Comparison of ENCODE assay signal across 1 cellular context in the genomic region with DNA sequence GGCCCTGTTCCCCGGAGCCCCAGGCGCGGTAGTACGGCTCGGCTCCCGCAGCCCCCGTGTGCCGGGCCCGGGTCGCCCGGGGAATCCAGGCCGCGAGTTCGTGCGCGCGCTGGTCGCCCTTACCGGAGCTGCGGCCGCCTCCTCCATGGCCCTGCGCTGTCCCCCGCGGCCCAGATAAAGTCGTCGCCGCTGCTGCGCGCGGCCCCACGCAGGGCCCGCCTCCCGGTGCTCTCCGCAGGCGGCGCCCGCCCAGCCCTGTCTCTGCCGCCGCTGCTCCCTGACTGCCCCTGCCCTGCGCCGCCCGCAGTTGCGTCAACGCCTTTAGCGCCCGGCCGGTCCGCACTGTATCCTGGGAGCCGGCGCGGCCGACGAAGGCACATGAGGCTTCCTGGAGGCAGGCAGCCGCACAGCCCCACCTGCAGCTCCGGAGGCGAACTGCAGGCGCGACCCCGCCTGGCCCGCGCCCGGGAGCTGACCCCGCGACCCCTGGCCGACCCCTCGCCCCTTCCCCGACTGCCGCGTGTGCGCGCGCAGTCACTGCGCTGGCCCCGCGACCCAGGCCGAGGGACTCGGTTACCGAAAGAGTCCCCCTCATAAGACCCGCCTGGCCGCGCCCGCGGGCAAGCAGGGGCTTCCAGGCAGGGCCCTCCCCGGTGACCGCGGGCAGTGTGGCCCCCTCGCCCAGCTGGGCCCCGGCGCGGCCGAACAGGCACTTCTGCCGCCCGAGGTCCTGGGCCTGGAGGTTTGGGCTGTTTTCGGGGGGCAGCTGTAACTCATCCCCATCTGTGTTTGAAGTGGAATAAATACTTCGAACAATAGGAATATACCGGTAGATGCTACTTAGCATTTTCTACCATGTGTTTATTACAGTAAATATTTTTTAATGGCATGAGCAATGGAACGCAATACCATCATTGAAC.
TF ChIP-seq lines count a peak whose summit lies in the region.

No MANE protein-coding gene starts in this region.

TF ChIP-seq in H1, 55 proteins besides CTCF, POLR2A, EP300 and RAD21 (continued from another document):
- TF ChIP-seq BCL11A (IDR thresholded peaks at IDR 0.05; ENCODE audit: low read depth in 2 of 2, low read length in 2 of 2): no peak
- TF ChIP-seq, protein P1, sequence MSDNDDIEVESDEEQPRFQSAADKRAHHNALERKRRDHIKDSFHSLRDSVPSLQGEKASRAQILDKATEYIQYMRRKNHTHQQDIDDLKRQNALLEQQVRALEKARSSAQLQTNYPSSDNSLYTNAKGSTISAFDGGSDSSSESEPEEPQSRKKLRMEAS (IDR thresholded peaks at IDR 0.05): peak; percentile 88
- no peak for TF ChIP-seq CTBP2 (IDR thresholded peaks at IDR 0.05; ENCODE audit: borderline replicate concordance, insufficient read depth, insufficient read length, low read length)
- TF ChIP-seq NANOG (IDR thresholded peaks at IDR 0.05; ENCODE audit: insufficient read depth, low read depth, low read length, poor library complexity, severe bottlenecking): no peak
- no peak; the same call in 1 of the 2 replicates for TF ChIP-seq RBBP5 (IDR thresholded peaks at IDR 0.05; ENCODE audit: borderline replicate concordance, low read depth, low read length)
- no peak for TF ChIP-seq SIRT6 (IDR thresholded peaks at IDR 0.05; ENCODE audit: low read length)
- TF ChIP-seq CREB1 (IDR thresholded peaks at IDR 0.05): peak; percentile 69
- TF ChIP-seq, protein P2, sequence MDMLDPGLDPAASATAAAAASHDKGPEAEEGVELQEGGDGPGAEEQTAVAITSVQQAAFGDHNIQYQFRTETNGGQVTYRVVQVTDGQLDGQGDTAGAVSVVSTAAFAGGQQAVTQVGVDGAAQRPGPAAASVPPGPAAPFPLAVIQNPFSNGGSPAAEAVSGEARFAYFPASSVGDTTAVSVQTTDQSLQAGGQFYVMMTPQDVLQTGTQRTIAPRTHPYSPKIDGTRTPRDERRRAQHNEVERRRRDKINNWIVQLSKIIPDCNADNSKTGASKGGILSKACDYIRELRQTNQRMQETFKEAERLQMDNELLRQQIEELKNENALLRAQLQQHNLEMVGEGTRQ (IDR thresholded peaks at IDR 0.05; ENCODE audit: low read length): no peak
- no peak for TF ChIP-seq GTF2F1 (IDR thresholded peaks at IDR 0.05; ENCODE audit: borderline replicate concordance, low read depth, low read length)
- no peak for TF ChIP-seq SUZ12 (IDR thresholded peaks at IDR 0.05; ENCODE audit: low read length)
- no peak for TF ChIP-seq RNF2 (IDR thresholded peaks at IDR 0.05; ENCODE audit: borderline replicate concordance, low read depth, low read length, missing control alignments, poor library complexity, severe bottlenecking)
- no peak for TF ChIP-seq TEAD4 (IDR thresholded peaks at IDR 0.05; ENCODE audit: low read depth, low read length)
- TF ChIP-seq, protein P3, sequence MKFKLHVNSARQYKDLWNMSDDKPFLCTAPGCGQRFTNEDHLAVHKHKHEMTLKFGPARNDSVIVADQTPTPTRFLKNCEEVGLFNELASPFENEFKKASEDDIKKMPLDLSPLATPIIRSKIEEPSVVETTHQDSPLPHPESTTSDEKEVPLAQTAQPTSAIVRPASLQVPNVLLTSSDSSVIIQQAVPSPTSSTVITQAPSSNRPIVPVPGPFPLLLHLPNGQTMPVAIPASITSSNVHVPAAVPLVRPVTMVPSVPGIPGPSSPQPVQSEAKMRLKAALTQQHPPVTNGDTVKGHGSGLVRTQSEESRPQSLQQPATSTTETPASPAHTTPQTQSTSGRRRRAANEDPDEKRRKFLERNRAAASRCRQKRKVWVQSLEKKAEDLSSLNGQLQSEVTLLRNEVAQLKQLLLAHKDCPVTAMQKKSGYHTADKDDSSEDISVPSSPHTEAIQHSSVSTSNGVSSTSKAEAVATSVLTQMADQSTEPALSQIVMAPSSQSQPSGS (IDR thresholded peaks at IDR 0.05; ENCODE audit: low read length): no peak
- peak; percentile 85 for TF ChIP-seq POLR2AphosphoS5 (IDR thresholded peaks at IDR 0.05; ENCODE audit: low read depth, low read length)
- no peak for TF ChIP-seq SIX5 (IDR thresholded peaks at IDR 0.05; ENCODE audit: low read depth, low read length)
- no peak; the same call in 1 of the 2 replicates for TF ChIP-seq NRF1 (IDR thresholded peaks at IDR 0.05; ENCODE audit: low read depth, low read length)
- TF ChIP-seq, protein P4, sequence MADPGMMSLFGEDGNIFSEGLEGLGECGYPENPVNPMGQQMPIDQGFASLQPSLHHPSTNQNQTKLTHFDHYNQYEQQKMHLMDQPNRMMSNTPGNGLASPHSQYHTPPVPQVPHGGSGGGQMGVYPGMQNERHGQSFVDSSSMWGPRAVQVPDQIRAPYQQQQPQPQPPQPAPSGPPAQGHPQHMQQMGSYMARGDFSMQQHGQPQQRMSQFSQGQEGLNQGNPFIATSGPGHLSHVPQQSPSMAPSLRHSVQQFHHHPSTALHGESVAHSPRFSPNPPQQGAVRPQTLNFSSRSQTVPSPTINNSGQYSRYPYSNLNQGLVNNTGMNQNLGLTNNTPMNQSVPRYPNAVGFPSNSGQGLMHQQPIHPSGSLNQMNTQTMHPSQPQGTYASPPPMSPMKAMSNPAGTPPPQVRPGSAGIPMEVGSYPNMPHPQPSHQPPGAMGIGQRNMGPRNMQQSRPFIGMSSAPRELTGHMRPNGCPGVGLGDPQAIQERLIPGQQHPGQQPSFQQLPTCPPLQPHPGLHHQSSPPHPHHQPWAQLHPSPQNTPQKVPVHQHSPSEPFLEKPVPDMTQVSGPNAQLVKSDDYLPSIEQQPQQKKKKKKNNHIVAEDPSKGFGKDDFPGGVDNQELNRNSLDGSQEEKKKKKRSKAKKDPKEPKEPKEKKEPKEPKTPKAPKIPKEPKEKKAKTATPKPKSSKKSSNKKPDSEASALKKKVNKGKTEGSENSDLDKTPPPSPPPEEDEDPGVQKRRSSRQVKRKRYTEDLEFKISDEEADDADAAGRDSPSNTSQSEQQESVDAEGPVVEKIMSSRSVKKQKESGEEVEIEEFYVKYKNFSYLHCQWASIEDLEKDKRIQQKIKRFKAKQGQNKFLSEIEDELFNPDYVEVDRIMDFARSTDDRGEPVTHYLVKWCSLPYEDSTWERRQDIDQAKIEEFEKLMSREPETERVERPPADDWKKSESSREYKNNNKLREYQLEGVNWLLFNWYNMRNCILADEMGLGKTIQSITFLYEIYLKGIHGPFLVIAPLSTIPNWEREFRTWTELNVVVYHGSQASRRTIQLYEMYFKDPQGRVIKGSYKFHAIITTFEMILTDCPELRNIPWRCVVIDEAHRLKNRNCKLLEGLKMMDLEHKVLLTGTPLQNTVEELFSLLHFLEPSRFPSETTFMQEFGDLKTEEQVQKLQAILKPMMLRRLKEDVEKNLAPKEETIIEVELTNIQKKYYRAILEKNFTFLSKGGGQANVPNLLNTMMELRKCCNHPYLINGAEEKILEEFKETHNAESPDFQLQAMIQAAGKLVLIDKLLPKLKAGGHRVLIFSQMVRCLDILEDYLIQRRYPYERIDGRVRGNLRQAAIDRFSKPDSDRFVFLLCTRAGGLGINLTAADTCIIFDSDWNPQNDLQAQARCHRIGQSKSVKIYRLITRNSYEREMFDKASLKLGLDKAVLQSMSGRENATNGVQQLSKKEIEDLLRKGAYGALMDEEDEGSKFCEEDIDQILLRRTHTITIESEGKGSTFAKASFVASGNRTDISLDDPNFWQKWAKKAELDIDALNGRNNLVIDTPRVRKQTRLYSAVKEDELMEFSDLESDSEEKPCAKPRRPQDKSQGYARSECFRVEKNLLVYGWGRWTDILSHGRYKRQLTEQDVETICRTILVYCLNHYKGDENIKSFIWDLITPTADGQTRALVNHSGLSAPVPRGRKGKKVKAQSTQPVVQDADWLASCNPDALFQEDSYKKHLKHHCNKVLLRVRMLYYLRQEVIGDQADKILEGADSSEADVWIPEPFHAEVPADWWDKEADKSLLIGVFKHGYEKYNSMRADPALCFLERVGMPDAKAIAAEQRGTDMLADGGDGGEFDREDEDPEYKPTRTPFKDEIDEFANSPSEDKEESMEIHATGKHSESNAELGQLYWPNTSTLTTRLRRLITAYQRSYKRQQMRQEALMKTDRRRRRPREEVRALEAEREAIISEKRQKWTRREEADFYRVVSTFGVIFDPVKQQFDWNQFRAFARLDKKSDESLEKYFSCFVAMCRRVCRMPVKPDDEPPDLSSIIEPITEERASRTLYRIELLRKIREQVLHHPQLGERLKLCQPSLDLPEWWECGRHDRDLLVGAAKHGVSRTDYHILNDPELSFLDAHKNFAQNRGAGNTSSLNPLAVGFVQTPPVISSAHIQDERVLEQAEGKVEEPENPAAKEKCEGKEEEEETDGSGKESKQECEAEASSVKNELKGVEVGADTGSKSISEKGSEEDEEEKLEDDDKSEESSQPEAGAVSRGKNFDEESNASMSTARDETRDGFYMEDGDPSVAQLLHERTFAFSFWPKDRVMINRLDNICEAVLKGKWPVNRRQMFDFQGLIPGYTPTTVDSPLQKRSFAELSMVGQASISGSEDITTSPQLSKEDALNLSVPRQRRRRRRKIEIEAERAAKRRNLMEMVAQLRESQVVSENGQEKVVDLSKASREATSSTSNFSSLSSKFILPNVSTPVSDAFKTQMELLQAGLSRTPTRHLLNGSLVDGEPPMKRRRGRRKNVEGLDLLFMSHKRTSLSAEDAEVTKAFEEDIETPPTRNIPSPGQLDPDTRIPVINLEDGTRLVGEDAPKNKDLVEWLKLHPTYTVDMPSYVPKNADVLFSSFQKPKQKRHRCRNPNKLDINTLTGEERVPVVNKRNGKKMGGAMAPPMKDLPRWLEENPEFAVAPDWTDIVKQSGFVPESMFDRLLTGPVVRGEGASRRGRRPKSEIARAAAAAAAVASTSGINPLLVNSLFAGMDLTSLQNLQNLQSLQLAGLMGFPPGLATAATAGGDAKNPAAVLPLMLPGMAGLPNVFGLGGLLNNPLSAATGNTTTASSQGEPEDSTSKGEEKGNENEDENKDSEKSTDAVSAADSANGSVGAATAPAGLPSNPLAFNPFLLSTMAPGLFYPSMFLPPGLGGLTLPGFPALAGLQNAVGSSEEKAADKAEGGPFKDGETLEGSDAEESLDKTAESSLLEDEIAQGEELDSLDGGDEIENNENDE (IDR thresholded peaks at IDR 0.05; ENCODE audit: insufficient replicate concordance, low read length): no peak
- peak; percentile 79; the same call in 1 of the 2 replicates for TF ChIP-seq TBP (IDR thresholded peaks at IDR 0.05; ENCODE audit: low read depth, low read length)
- TF ChIP-seq CBX8 (IDR thresholded peaks at IDR 0.05; ENCODE audit: borderline replicate concordance, low read depth, low read length): no peak
- TF ChIP-seq RXRA (IDR thresholded peaks at IDR 0.05; ENCODE audit: insufficient read depth, low read depth, low read length): peak; percentile 100
- peak; percentile 13; the same call in 1 of the 2 replicates for TF ChIP-seq CHD2 (IDR thresholded peaks at IDR 0.05; ENCODE audit: low read length)
- 0 out of 2 replicates have a peak, but pooled peaks have one; percentile 11 for TF ChIP-seq YY1 (IDR thresholded peaks at IDR 0.05; ENCODE audit: low read depth, low read length)
- TF ChIP-seq GABPA (IDR thresholded peaks at IDR 0.05; ENCODE audit: borderline replicate concordance, insufficient read depth, low read length): no peak
- TF ChIP-seq SRF (IDR thresholded peaks at IDR 0.05; ENCODE audit: low read depth, low read length): no peak
- TF ChIP-seq BRCA1 (IDR thresholded peaks at IDR 0.05; ENCODE audit: low read depth, low read length): no peak
- TF ChIP-seq TCF12 (IDR thresholded peaks at IDR 0.05; ENCODE audit: low read depth, low read length): 0 out of 2 replicates have a peak, but pooled peaks have one; percentile 28
- no peak for TF ChIP-seq BACH1 (IDR thresholded peaks at IDR 0.05; ENCODE audit: low read length)
- TF ChIP-seq KDM1A (IDR thresholded peaks at IDR 0.05; ENCODE audit: borderline replicate concordance, low read length): no peak
- TF ChIP-seq HDAC6 (IDR thresholded peaks at IDR 0.05; ENCODE audit: low read depth, low read length): no peak
- TF ChIP-seq SIN3A (conservative IDR thresholded peaks at IDR 0.05 in 1 of 2, IDR thresholded peaks at IDR 0.05 in 1 of 2; ENCODE audit: low read depth in 1 of 2, low read length in 2 of 2): peak in 1 of 2 experiments; percentile 86; a peak in 2 of 4 replicates
- TF ChIP-seq EZH2 (IDR thresholded peaks at IDR 0.05; ENCODE audit: low read depth, low read length, severe bottlenecking): no peak
- TF ChIP-seq JUN (IDR thresholded peaks at IDR 0.05; ENCODE audit: low read depth, low read length): no peak
- no peak for TF ChIP-seq SAP30 (IDR thresholded peaks at IDR 0.05; ENCODE audit: insufficient read depth, insufficient replicate concordance, low read length)
- no peak for TF ChIP-seq CBX5 (IDR thresholded peaks at IDR 0.05; ENCODE audit: low read depth, low read length)
- no peak for TF ChIP-seq JUND (IDR thresholded peaks at IDR 0.05; ENCODE audit: low read length)
- peak; percentile 80 for TF ChIP-seq CEBPB (IDR thresholded peaks at IDR 0.05; ENCODE audit: low read depth, low read length)
- TF ChIP-seq FOSL1 (IDR thresholded peaks at IDR 0.05; ENCODE audit: insufficient read depth, low read depth, low read length): no peak
- TF ChIP-seq KDM5A (IDR thresholded peaks at IDR 0.05; ENCODE audit: low read length): no peak
- peak; percentile 37; the same call in 1 of the 2 replicates for TF ChIP-seq SP2 (IDR thresholded peaks at IDR 0.05; ENCODE audit: low read length)
- TF ChIP-seq PHF8 (conservative IDR thresholded peaks at IDR 0.05; ENCODE audit: low read depth, low read length): peak; percentile 81
- TF ChIP-seq TAF1 (IDR thresholded peaks at IDR 0.05; ENCODE audit: low read depth, low read length): peak; percentile 94
- peak; percentile 55 for TF ChIP-seq ASH2L (IDR thresholded peaks at IDR 0.05; ENCODE audit: low read length)
- TF ChIP-seq, protein P5, sequence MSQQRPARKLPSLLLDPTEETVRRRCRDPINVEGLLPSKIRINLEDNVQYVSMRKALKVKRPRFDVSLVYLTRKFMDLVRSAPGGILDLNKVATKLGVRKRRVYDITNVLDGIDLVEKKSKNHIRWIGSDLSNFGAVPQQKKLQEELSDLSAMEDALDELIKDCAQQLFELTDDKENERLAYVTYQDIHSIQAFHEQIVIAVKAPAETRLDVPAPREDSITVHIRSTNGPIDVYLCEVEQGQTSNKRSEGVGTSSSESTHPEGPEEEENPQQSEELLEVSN (IDR thresholded peaks at IDR 0.05): no peak
- peak; percentile 92 for TF ChIP-seq TAF7 (optimal IDR thresholded peaks at IDR 0.05; ENCODE audit: borderline replicate concordance, low read depth, low read length)
- 0 out of 2 replicates have a peak, but pooled peaks have one; percentile 65 for TF ChIP-seq EGR1 (IDR thresholded peaks at IDR 0.05; ENCODE audit: borderline replicate concordance, low read depth, low read length)
- no peak for TF ChIP-seq CHD1 (IDR thresholded peaks at IDR 0.05; ENCODE audit: low read depth, low read length)
- no peak; the same call in 1 of the 2 replicates for TF ChIP-seq SP4 (IDR thresholded peaks at IDR 0.05; ENCODE audit: low read length)
- peak in 1 of 2 experiments; percentile 38; a peak in 1 of 4 replicates for TF ChIP-seq HDAC2 (IDR thresholded peaks at IDR 0.05; ENCODE audit: borderline replicate concordance in 1 of 2, low read depth in 2 of 2, low read length in 2 of 2)
- TF ChIP-seq KDM4A (IDR thresholded peaks at IDR 0.05; ENCODE audit: low read depth, low read length, severe bottlenecking): peak; percentile 44
